ENCODE assay signal across 1 cellular context in the genomic region with DNA sequence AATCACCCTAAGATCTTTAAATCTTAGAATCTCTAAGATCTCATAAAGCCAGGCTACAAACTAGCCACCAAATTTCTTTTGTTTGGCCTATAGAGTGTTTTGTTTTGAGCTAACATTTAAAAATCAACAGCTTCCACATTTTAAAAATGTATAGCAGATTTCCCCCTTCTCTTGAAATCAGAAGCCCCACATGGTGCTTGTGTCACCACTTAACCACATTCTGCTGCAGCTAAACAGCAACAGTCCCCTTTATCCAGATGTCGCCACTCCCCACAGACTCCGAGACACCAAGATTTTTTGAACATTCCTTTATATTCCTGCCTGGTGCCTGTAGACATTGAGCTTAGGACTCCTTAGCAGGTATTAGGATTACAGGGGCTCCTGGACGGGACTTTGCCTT.
TF ChIP-seq lines count a peak whose summit lies in the region.

No MANE protein-coding gene starts in this region.

TF ChIP-seq in HCT116, 20 proteins besides CTCF, POLR2A, EP300 and RAD21:
- no peak for TF ChIP-seq EZH2phosphoT487 (IDR thresholded peaks at IDR 0.05; ENCODE audit: borderline replicate concordance)
- no peak for TF ChIP-seq ZNF274 (IDR thresholded peaks at IDR 0.05; ENCODE audit: low read depth, low read length)
- TF ChIP-seq YY1 (IDR thresholded peaks at IDR 0.05; ENCODE audit: extremely low read depth, insufficient replicate concordance, low read depth, low read length), result no peak
